ENCODE assay signal across 3 cellular contexts in the genomic region with DNA sequence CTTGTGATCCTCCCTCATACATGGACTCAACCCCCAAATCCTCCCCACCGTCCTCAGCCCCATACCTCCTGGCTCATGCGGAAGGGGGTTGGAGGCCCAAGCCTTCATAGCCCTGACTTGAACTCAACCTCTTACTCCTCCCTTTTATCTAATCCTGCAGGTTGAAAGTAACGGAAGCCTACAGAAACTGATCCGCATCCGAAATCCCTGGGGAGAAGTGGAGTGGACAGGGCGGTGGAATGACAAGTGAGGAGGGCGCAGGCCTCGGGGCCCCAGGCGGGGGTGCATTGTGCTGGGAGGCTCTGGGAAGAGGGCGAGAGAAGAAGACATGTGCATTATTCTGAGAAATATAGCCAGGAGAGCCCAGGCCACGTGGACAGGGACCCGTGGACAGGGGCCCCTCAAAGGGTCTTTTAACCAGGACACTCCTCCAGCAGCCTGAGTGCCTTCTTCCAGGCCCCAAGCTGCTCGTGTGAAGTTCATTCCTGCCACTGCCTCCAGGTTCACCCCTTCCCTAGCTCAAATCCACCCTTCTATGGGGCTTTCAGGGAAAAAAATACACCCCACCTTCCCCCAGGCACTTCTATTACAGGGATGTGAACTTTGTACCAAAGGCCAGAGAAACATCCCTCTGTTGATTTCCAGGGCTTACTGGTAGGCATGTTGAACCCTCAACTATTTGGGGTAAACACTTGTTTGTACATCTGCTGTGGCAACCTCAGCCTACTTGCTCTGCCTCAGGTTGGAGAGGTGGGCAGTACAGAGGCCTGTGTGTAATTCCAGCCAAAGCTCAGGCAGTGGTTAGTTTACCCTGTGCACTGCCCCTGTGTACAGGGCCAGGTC.
TF ChIP-seq lines count a peak whose summit lies in the region.

No MANE protein-coding gene starts in this region.

TF ChIP-seq in K562, 482 proteins besides CTCF, POLR2A, EP300 and RAD21:
- TF ChIP-seq POLR2AphosphoS2 (IDR thresholded peaks at IDR 0.05; ENCODE audit: low read length) (0 out of 2 replicates have a peak, but pooled peaks have one; percentile 8), TRIM28 (IDR thresholded peaks at IDR 0.05) (no peak), ZNF436 (CRISPR knock-in tag; IDR thresholded peaks at IDR 0.05) (no peak), NR1H2 (CRISPR knock-in tag; IDR thresholded peaks at IDR 0.05) (no peak)
- TF ChIP-seq, protein P1, sequence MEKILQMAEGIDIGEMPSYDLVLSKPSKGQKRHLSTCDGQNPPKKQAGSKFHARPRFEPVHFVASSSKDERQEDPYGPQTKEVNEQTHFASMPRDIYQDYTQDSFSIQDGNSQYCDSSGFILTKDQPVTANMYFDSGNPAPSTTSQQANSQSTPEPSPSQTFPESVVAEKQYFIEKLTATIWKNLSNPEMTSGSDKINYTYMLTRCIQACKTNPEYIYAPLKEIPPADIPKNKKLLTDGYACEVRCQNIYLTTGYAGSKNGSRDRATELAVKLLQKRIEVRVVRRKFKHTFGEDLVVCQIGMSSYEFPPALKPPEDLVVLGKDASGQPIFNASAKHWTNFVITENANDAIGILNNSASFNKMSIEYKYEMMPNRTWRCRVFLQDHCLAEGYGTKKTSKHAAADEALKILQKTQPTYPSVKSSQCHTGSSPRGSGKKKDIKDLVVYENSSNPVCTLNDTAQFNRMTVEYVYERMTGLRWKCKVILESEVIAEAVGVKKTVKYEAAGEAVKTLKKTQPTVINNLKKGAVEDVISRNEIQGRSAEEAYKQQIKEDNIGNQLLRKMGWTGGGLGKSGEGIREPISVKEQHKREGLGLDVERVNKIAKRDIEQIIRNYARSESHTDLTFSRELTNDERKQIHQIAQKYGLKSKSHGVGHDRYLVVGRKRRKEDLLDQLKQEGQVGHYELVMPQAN (IDR thresholded peaks at IDR 0.05; ENCODE audit: borderline replicate concordance): no peak

TF ChIP-seq in liver, 16 proteins besides CTCF, POLR2A, EP300 and RAD21 (continued from another document):
- TF ChIP-seq HNF4G (IDR thresholded peaks at IDR 0.05): peak; percentile 56
- peak; percentile 90 to 91 for TF ChIP-seq HNF4A (conservative IDR thresholded peaks at IDR 0.05)
- peak; percentile 85 for TF ChIP-seq SP1 (IDR thresholded peaks at IDR 0.05)
- TF ChIP-seq JUND (IDR thresholded peaks at IDR 0.05): no peak
- peak; percentile 19 for TF ChIP-seq FOXA1 (IDR thresholded peaks at IDR 0.05)
- peak; percentile 38 for TF ChIP-seq FOXA2 (IDR thresholded peaks at IDR 0.05)
- TF ChIP-seq, protein P2, sequence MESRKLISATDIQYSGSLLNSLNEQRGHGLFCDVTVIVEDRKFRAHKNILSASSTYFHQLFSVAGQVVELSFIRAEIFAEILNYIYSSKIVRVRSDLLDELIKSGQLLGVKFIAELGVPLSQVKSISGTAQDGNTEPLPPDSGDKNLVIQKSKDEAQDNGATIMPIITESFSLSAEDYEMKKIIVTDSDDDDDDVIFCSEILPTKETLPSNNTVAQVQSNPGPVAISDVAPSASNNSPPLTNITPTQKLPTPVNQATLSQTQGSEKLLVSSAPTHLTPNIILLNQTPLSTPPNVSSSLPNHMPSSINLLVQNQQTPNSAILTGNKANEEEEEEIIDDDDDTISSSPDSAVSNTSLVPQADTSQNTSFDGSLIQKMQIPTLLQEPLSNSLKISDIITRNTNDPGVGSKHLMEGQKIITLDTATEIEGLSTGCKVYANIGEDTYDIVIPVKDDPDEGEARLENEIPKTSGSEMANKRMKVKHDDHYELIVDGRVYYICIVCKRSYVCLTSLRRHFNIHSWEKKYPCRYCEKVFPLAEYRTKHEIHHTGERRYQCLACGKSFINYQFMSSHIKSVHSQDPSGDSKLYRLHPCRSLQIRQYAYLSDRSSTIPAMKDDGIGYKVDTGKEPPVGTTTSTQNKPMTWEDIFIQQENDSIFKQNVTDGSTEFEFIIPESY (IDR thresholded peaks at IDR 0.05): no peak
- TF ChIP-seq RXRA (IDR thresholded peaks at IDR 0.05): peak in 1 of 2 donors; percentile 39
- TF ChIP-seq NR2F2 (IDR thresholded peaks at IDR 0.05): no peak

TF ChIP-seq in WTC11, 78 proteins besides CTCF, POLR2A, EP300 and RAD21:
- TF ChIP-seq, protein P3, sequence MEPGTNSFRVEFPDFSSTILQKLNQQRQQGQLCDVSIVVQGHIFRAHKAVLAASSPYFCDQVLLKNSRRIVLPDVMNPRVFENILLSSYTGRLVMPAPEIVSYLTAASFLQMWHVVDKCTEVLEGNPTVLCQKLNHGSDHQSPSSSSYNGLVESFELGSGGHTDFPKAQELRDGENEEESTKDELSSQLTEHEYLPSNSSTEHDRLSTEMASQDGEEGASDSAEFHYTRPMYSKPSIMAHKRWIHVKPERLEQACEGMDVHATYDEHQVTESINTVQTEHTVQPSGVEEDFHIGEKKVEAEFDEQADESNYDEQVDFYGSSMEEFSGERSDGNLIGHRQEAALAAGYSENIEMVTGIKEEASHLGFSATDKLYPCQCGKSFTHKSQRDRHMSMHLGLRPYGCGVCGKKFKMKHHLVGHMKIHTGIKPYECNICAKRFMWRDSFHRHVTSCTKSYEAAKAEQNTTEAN (CRISPR knock-in tag; IDR thresholded peaks at IDR 0.05): no peak
- TF ChIP-seq ZNF219 (CRISPR knock-in tag; IDR thresholded peaks at IDR 0.05; ENCODE audit: borderline replicate concordance) (no peak), TEAD1 (CRISPR knock-in tag; IDR thresholded peaks at IDR 0.05) (no peak), SOX15 (CRISPR knock-in tag; IDR thresholded peaks at IDR 0.05) (no peak), MXD4 (CRISPR knock-in tag; IDR thresholded peaks at IDR 0.05; ENCODE audit: borderline replicate concordance) (no peak)
- TF ChIP-seq, protein P4, sequence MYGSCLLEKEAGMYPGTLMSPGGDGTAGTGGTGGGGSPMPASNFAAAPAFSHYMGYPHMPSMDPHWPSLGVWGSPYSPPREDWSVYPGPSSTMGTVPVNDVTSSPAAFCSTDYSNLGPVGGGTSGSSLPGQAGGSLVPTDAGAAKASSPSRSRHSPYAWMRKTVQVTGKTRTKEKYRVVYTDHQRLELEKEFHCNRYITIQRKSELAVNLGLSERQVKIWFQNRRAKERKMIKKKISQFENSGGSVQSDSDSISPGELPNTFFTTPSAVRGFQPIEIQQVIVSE (CRISPR knock-in tag; IDR thresholded peaks at IDR 0.05; ENCODE audit: borderline replicate concordance): no peak
TF ChIP-seq in WTC11: peak in this region for 0.
